10 cellular contexts compared by ENCODE assay signal in genomic region chr16:46747777-46748651, GRCh38. TPM values are rescaled to one million over a fixed set of nuclear protein-coding genes. Genes with fewer than 3 reads are reported as not detected.
DNase-seq lines count a peak whose midpoint lies in the region; ATAC-seq, FAIRE-seq and TF ChIP-seq lines count a peak whose summit lies in the region.
"Had no signal": no experiment of that assay in that cellular context is flagged by ENCODE, and none has a peak within 500 bp of the region (broad histone marks: within the 10 kb centered on the region; RNA-seq: fewer than 3 reads in every experiment).

TSS of gene MYLK3 (minus strand) at chr16:46748344. CDS start at chr16:46748193, 151 bp downstream.

- H3K9ac ChIP-seq in kidney (ENCODE audit: low read length in 2 of 2), result no peak within 1 kb of the TSS

- ATAC-seq in lower lobe of right lung (peak; percentile 34 to 51), GM21367 (IDR thresholded peaks at IDR 0.05; ENCODE audit: unreplicated experiment) (no peak)
- ATAC-seq in stimulated activated naive B cell treated with anti-CD40 and anti-IgM and Interleukin-4, amounts not matched to agents 10 μg/mL and 1 μg/mL and 100 μg/mL, for 72 hours (replicated peaks), result no peak
- ATAC-seq: effector memory CD8-positive, alpha-beta T cell had no signal

- FAIRE-seq in kidney (lab: Jason Lieb, UNC), result no peak

- H3K36me3 Mint-ChIP-seq in stimulated activated naive B cell treated with anti-CD40 and anti-IgM and Interleukin-4, amounts not matched to agents 10 μg/mL and 1 μg/mL and 100 μg/mL, for 72 hours, result no peaks in the 10 kb centered on the region
- H3K36me3 Mint-ChIP-seq: naive B cell had no signal

- no peaks in the 10 kb centered on the region for H3K27me3 ChIP-seq in lower lobe of right lung (ENCODE audit: low read depth)

- H3K4me1 ChIP-seq in lower lobe of right lung (peaks cover 7% of the 10 kb centered on the region), kidney (ENCODE audit: control insufficient read depth in 1 of 2, insufficient read depth in 1 of 2, low read depth in 1 of 2, low read length in 2 of 2) (no peaks in the 10 kb centered on the region)

- H3K9me3 ChIP-seq in lower lobe of right lung (no peaks in the 10 kb centered on the region), kidney (ENCODE audit: control insufficient read depth in 1 of 2, low read length in 2 of 2) (no peaks in the 10 kb centered on the region)

- H3K27me3 Mint-ChIP-seq in stimulated activated naive B cell treated with anti-CD40 and anti-IgM and Interleukin-4, amounts not matched to agents 10 μg/mL and 1 μg/mL and 100 μg/mL, for 72 hours, result no peaks in the 10 kb centered on the region
- H3K27me3 Mint-ChIP-seq: naive B cell had no signal

- no peak within 1 kb of the TSS for H3K27ac ChIP-seq in lower lobe of right lung
- no peak within 1 kb of the TSS for H3K27ac ChIP-seq in kidney (ENCODE audit: low read depth in 2 of 2, low read length in 2 of 2)

- TF ChIP-seq CTCF in choroid plexus epithelial cell (conservative IDR thresholded peaks at IDR 0.05; ENCODE audit: low read depth, low read length), result no peak
- no peak for TF ChIP-seq CTCF in lower lobe of right lung (IDR thresholded peaks at IDR 0.05)
- TF ChIP-seq CTCF in kidney (IDR thresholded peaks at IDR 0.05; ENCODE audit: borderline replicate concordance, extremely low read depth, insufficient read depth), result no peak

- peaks cover 16 to 24% of the 10 kb centered on the region in 2 donors for H3K4me1 Mint-ChIP-seq in stimulated activated naive B cell treated with anti-CD40 and anti-IgM and Interleukin-4, amounts not matched to agents 10 μg/mL and 1 μg/mL and 100 μg/mL, for 72 hours

- peak within 1 kb of the TSS in 1 of 2 donors; percentile 17 for H3K4me3 Mint-ChIP-seq in stimulated activated naive B cell treated with anti-CD40 and anti-IgM and Interleukin-4, amounts not matched to agents 10 μg/mL and 1 μg/mL and 100 μg/mL, for 72 hours
- H3K4me3 Mint-ChIP-seq: effector memory CD8-positive, alpha-beta T cell; naive B cell; T-helper 1 cell treated with Interleukin-12 subunit alpha and Interleukin-12 subunit beta and Interleukin-4 antibody, amounts not matched to agents 30 μg/mL and 1 μg/mL, for 36 hours had no signal

- peak; percentile 31 for DNase-seq in HuH-7 (ENCODE audit: low spot score)
- DNase-seq in choroid plexus epithelial cell (ENCODE audit: low read depth), result peak; percentile 65
- no peak for DNase-seq in lower lobe of right lung
- no peak for DNase-seq in stimulated activated naive B cell treated with anti-CD40 and anti-IgM and Interleukin-4, amounts not matched to agents 10 μg/mL and 1 μg/mL and 100 μg/mL, for 72 hours
- no peak for DNase-seq in kidney
- DNase-seq in hippocampal formation (lab: John Stamatoyannopoulos, UW), result no peak
- DNase-seq: effector memory CD8-positive, alpha-beta T cell; naive B cell had no signal

- no peaks in the 10 kb centered on the region for H3K36me3 ChIP-seq in lower lobe of right lung
- no peaks in the 10 kb centered on the region for H3K36me3 ChIP-seq in kidney (ENCODE audit: control insufficient read depth in 1 of 2, insufficient read depth in 2 of 2, low read length in 2 of 2)

- peak within 1 kb of the TSS; percentile 42 for H3K27ac Mint-ChIP-seq in stimulated activated naive B cell treated with anti-CD40 and anti-IgM and Interleukin-4, amounts not matched to agents 10 μg/mL and 1 μg/mL and 100 μg/mL, for 72 hours
- H3K27ac Mint-ChIP-seq: effector memory CD8-positive, alpha-beta T cell; T-helper 1 cell treated with Interleukin-12 subunit alpha and Interleukin-12 subunit beta and Interleukin-4 antibody, amounts not matched to agents 30 μg/mL and 1 μg/mL, for 36 hours had no signal

- H3K4me3 ChIP-seq in choroid plexus epithelial cell (ENCODE audit: low read depth, low read length) (no peak within 1 kb of the TSS), lower lobe of right lung (no peak within 1 kb of the TSS), kidney (ENCODE audit: low read length in 2 of 2) (no peak within 1 kb of the TSS)

- intact Hi-C loops in lower lobe of right lung (cut with DNase I), result no loop called here
- intact Hi-C loops in kidney (cut with DNase I), result no loop called here

- no peaks in the 10 kb centered on the region for H3K9me3 Mint-ChIP-seq in stimulated activated naive B cell treated with anti-CD40 and anti-IgM and Interleukin-4, amounts not matched to agents 10 μg/mL and 1 μg/mL and 100 μg/mL, for 72 hours
- H3K9me3 Mint-ChIP-seq: effector memory CD8-positive, alpha-beta T cell; naive B cell; T-helper 1 cell treated with Interleukin-12 subunit alpha and Interleukin-12 subunit beta and Interleukin-4 antibody, amounts not matched to agents 30 μg/mL and 1 μg/mL, for 36 hours had no signal

RNA-seq across cellular contexts. Expression of gene MYLK3, which starts in this region (rescaled TPM):
- total RNA-seq in lower lobe of right lung, result 2.0 TPM
- total RNA-seq in kidney, result 0.31 TPM
- 1.5 TPM for polyA plus RNA-seq in kidney (ENCODE audit: insufficient read depth, low read depth, low replicate concordance)

Comparison
In these comparisons a context has a peak if more than half of its experiments do, and no peak if none do; other contexts are left out.
1. DNase-seq: peak in HuH-7 (single experiment) and choroid plexus epithelial cell (single experiment); none in lower lobe of right lung (single experiment), stimulated activated naive B cell treated with anti-CD40 and anti-IgM and Interleukin-4, amounts not matched to agents 10 μg/mL and 1 μg/mL and 100 μg/mL, for 72 hours (single experiment), kidney (single experiment) and hippocampal formation (0 of 2).
2. ATAC-seq: peak in lower lobe of right lung (2 of 2); none in stimulated activated naive B cell treated with anti-CD40 and anti-IgM and Interleukin-4, amounts not matched to agents 10 μg/mL and 1 μg/mL and 100 μg/mL, for 72 hours (0 of 2) and GM21367 (single experiment).